Comparison of ENCODE assay signal across 1 cellular context in the genomic region with DNA sequence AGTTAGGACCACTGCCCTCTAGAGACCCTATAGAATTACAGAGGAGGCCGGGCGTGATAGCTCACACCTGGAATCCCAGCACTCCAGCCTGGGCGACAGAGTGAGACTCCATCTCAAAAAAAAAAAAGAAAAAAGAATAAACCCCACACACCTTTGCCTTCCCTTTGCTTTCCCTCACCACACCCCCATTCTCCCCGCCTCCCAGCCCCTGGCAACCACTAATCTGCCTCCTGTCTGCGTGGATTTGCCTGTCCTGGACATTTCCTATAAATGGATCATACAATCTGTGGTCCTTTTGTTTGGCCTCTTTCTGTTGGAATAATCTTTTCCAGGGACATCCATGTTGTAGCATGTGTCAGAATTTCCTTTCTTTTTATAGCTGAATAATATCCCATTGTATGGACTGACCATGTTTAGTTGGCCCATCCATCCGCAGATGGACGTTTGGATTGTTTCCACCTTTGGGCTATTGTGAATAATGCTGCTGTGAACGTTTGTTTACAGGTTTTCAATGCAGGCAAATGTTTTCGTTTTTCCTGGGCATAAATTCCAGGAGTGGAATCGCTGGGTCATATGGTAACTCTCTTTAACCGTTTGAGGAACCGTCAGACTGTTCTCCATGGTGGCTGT.
TF ChIP-seq lines count a peak whose summit lies in the region.

No MANE protein-coding gene starts in this region.

TF ChIP-seq in WTC11, 78 proteins besides CTCF, POLR2A, EP300 and RAD21 (continued from another document):
- TF ChIP-seq, protein P1, sequence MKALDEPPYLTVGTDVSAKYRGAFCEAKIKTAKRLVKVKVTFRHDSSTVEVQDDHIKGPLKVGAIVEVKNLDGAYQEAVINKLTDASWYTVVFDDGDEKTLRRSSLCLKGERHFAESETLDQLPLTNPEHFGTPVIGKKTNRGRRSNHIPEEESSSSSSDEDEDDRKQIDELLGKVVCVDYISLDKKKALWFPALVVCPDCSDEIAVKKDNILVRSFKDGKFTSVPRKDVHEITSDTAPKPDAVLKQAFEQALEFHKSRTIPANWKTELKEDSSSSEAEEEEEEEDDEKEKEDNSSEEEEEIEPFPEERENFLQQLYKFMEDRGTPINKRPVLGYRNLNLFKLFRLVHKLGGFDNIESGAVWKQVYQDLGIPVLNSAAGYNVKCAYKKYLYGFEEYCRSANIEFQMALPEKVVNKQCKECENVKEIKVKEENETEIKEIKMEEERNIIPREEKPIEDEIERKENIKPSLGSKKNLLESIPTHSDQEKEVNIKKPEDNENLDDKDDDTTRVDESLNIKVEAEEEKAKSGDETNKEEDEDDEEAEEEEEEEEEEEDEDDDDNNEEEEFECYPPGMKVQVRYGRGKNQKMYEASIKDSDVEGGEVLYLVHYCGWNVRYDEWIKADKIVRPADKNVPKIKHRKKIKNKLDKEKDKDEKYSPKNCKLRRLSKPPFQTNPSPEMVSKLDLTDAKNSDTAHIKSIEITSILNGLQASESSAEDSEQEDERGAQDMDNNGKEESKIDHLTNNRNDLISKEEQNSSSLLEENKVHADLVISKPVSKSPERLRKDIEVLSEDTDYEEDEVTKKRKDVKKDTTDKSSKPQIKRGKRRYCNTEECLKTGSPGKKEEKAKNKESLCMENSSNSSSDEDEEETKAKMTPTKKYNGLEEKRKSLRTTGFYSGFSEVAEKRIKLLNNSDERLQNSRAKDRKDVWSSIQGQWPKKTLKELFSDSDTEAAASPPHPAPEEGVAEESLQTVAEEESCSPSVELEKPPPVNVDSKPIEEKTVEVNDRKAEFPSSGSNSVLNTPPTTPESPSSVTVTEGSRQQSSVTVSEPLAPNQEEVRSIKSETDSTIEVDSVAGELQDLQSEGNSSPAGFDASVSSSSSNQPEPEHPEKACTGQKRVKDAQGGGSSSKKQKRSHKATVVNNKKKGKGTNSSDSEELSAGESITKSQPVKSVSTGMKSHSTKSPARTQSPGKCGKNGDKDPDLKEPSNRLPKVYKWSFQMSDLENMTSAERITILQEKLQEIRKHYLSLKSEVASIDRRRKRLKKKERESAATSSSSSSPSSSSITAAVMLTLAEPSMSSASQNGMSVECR (CRISPR knock-in tag; IDR thresholded peaks at IDR 0.05; ENCODE audit: borderline replicate concordance), result no peak
- TF ChIP-seq, protein P2, sequence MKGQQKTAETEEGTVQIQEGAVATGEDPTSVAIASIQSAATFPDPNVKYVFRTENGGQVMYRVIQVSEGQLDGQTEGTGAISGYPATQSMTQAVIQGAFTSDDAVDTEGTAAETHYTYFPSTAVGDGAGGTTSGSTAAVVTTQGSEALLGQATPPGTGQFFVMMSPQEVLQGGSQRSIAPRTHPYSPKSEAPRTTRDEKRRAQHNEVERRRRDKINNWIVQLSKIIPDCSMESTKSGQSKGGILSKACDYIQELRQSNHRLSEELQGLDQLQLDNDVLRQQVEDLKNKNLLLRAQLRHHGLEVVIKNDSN (CRISPR knock-in tag; IDR thresholded peaks at IDR 0.05), result no peak
- TF ChIP-seq, protein P3, sequence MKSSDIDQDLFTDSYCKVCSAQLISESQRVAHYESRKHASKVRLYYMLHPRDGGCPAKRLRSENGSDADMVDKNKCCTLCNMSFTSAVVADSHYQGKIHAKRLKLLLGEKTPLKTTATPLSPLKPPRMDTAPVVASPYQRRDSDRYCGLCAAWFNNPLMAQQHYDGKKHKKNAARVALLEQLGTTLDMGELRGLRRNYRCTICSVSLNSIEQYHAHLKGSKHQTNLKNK (CRISPR knock-in tag; IDR thresholded peaks at IDR 0.05), result no peak
- TF ChIP-seq MYBL2 (CRISPR knock-in tag; IDR thresholded peaks at IDR 0.05), result no peak
- no peak for TF ChIP-seq SP1 (CRISPR knock-in tag; conservative IDR thresholded peaks at IDR 0.05)
- TF ChIP-seq ZNF423 (CRISPR knock-in tag; IDR thresholded peaks at IDR 0.05), result no peak
TF ChIP-seq in WTC11: peak in this region for 0.
